ENCODE assay signal across 17 cellular contexts in genomic region chr5:14816374-14816998, GRCh38. TPM values are rescaled to one million over a fixed set of nuclear protein-coding genes. Genes with fewer than 3 reads are reported as not detected.
DNase-seq lines count a peak whose midpoint lies in the region; ATAC-seq, FAIRE-seq and TF ChIP-seq lines count a peak whose summit lies in the region.
"Had no signal": no experiment of that assay in that cellular context is flagged by ENCODE, and none has a peak within 500 bp of the region (broad histone marks: within the 10 kb centered on the region; RNA-seq: fewer than 3 reads in every experiment).

No MANE protein-coding gene starts in this region.

- no peak for DNase-seq in CD4-positive, CD25-positive, alpha-beta regulatory T cell
- DNase-seq in HTR-8/SVneo (ENCODE audit: insufficient read length, low spot score) (peak; percentile 49), cerebellar cortex (ENCODE audit: low spot score) (peak; percentile 84), omental fat pad (ENCODE audit: low spot score) (no peak), H9 (no peak), retina (no peak), activated gamma-delta T cell treated with Interleukin-2 at 50 U/mL for 16 hours (no peak)
- no peak for DNase-seq in effector CD4-positive, alpha-beta T cell
- DNase-seq: activated T-cell treated with anti-CD3 and anti-CD28 coated beads, Interleukin-2, amount 50 U/mL, for 1 hour; CD4-positive, alpha-beta memory T cell; endodermal cell; naive thymus-derived CD8-positive, alpha-beta T cell; NCI-H510A treated with DMSO at 0.1 percent for 48 hours; stimulated activated naive CD4-positive, alpha-beta T cell had no signal

- no peak for TF ChIP-seq CTCF in omental fat pad (IDR thresholded peaks at IDR 0.05)
- TF ChIP-seq CTCF in H9 (conservative IDR thresholded peaks at IDR 0.05), result no peak

- H3K23ac ChIP-seq in H9 (ENCODE audit: insufficient read length, low read depth, low read length), result no peak overlapping the region

- H4K8ac ChIP-seq in H9 (replicated peaks; ENCODE audit: insufficient read length, low read depth, low read length), result no peak overlapping the region

- no peak overlapping the region for H2AK5ac ChIP-seq in H9 (ENCODE audit: insufficient read length, low read length)

- no peak overlapping the region for H3K56ac ChIP-seq in H9 (ENCODE audit: insufficient read length, low read depth, low read length)

- H3K14ac ChIP-seq in H9 (ENCODE audit: insufficient read depth, low read length), result no peak overlapping the region

- no peak overlapping the region for H3K9ac ChIP-seq in H9 (ENCODE audit: extremely low read depth, insufficient read length, low read length)

- H4K5ac ChIP-seq in H9 (ENCODE audit: insufficient read length, low read depth, low read length), result no peak overlapping the region

- FAIRE-seq in HTR-8/SVneo (lab: Jason Lieb, UNC), result no peak

- peaks cover 4% of the 10 kb centered on the region for H3K36me3 ChIP-seq in CD4-positive, CD25-positive, alpha-beta regulatory T cell (ENCODE audit: control insufficient read depth, insufficient read depth, low read length)
- H3K36me3 ChIP-seq: right atrium auricular region had no signal

- H3K4me3 ChIP-seq in CD4-positive, CD25-positive, alpha-beta regulatory T cell (ENCODE audit: low read depth, low read length), result no peak overlapping the region
- H3K4me3 ChIP-seq: body of pancreas, right atrium auricular region had no signal

- H2BK20ac ChIP-seq in H9 (ENCODE audit: low read depth, low read length, poor library complexity, severe bottlenecking), result no peak overlapping the region

- peaks cover 0 to 2% (median 0%) of the 10 kb centered on the region in 7 donors for H3K9me3 Mint-ChIP-seq in CD4-positive, CD25-positive, alpha-beta regulatory T cell
- no peaks in the 10 kb centered on the region for H3K9me3 Mint-ChIP-seq in H9
- H3K9me3 Mint-ChIP-seq: CD4-positive, alpha-beta memory T cell; endodermal cell; naive thymus-derived CD8-positive, alpha-beta T cell had no signal

- no peak overlapping the region for H3K4ac ChIP-seq in H9 (ENCODE audit: low read depth, low read length)

- peak overlapping the region in 1 of 4 donors; percentile 10 for H3K4me3 Mint-ChIP-seq in CD4-positive, CD25-positive, alpha-beta regulatory T cell
- H3K4me3 Mint-ChIP-seq in H9, result no peak overlapping the region
- H3K4me3 Mint-ChIP-seq: CD4-positive, alpha-beta memory T cell; endodermal cell had no signal

- no peak overlapping the region for H2BK15ac ChIP-seq in H9 (ENCODE audit: low read depth, low read length)

- no peak overlapping the region for H3K4me2 ChIP-seq in H9 (ENCODE audit: insufficient read depth, insufficient read length, low read length)

- H2BK5ac ChIP-seq in H9 (ENCODE audit: insufficient read length, low read length), result no peak overlapping the region

- peaks cover 24% of the 10 kb centered on the region for H3K36me3 Mint-ChIP-seq in CD4-positive, CD25-positive, alpha-beta regulatory T cell
- H3K36me3 Mint-ChIP-seq in H9 (ENCODE audit: insufficient read depth in 1 of 3, low read depth in 3 of 3), result no peaks in the 10 kb centered on the region

- peaks cover 50 to 91% (median 70%) of the 10 kb centered on the region in 4 donors for H3K4me1 Mint-ChIP-seq in CD4-positive, CD25-positive, alpha-beta regulatory T cell
- H3K4me1 Mint-ChIP-seq in H9, result peaks cover 2 to 3% of the 10 kb centered on the region in 2 experiments; a peak in 2 of 4 replicates

- no peak overlapping the region for H3T11ph ChIP-seq in H9 (ENCODE audit: low read length)

- no peak overlapping the region for H2BK12ac ChIP-seq in H9 (ENCODE audit: insufficient read length, low read depth, low read length)

- ATAC-seq in CD4-positive, CD25-positive, alpha-beta regulatory T cell (ENCODE audit: low read depth in 2 of 2), result no peak
- peak; percentile 11 for ATAC-seq in omental fat pad (ENCODE audit: low FRiP score)
- ATAC-seq: body of pancreas; naive thymus-derived CD8-positive, alpha-beta T cell; Panc1 had no signal

- no peak overlapping the region for H3K27ac ChIP-seq in CD4-positive, CD25-positive, alpha-beta regulatory T cell (ENCODE audit: insufficient read depth, low read length, poor library complexity, severe bottlenecking)
- no peak overlapping the region for H3K27ac ChIP-seq in H9 (ENCODE audit: insufficient read length, low read depth, low read length)
- H3K27ac ChIP-seq: body of pancreas had no signal

- H4K91ac ChIP-seq in H9 (ENCODE audit: insufficient read length, low read depth, low read length), result no peak overlapping the region

- H2BK120ac ChIP-seq in H9 (ENCODE audit: low read depth, low read length, poor library complexity, severe bottlenecking), result no peak overlapping the region

- no peaks in the 10 kb centered on the region for H3K27me3 ChIP-seq in CD4-positive, CD25-positive, alpha-beta regulatory T cell (ENCODE audit: control insufficient read depth, insufficient read depth, low read length)
- no peaks in the 10 kb centered on the region for H3K27me3 ChIP-seq in H9 (ENCODE audit: insufficient read depth, low read length)
- H3K27me3 ChIP-seq: body of pancreas, right atrium auricular region had no signal

- H2AFZ ChIP-seq in H9 (ENCODE audit: low read length), result no peak overlapping the region

- no peak overlapping the region for H3K18ac ChIP-seq in H9 (ENCODE audit: insufficient read length, low read depth, low read length)

- H3K4me1 ChIP-seq in CD4-positive, CD25-positive, alpha-beta regulatory T cell (ENCODE audit: control insufficient read depth, insufficient read depth, low read length, poor library complexity, severe bottlenecking), result peaks cover 36% of the 10 kb centered on the region
- no peaks in the 10 kb centered on the region for H3K4me1 ChIP-seq in H9 (ENCODE audit: insufficient read depth, low read length)
- H3K4me1 ChIP-seq: body of pancreas had no signal

- no peaks in the 10 kb centered on the region for H3K9me3 ChIP-seq in CD4-positive, CD25-positive, alpha-beta regulatory T cell (ENCODE audit: control insufficient read depth in 2 of 2, low read length in 2 of 2)
- no peaks in the 10 kb centered on the region for H3K9me3 ChIP-seq in H9 (ENCODE audit: control insufficient read depth, low read depth, low read length)
- H3K9me3 ChIP-seq: body of pancreas, right atrium auricular region had no signal

- no peaks in the 10 kb centered on the region for H4K20me1 ChIP-seq in H9 (ENCODE audit: control insufficient read depth, insufficient read depth, insufficient read length)

- no peaks in the 10 kb centered on the region for H3K27me3 Mint-ChIP-seq in CD4-positive, CD25-positive, alpha-beta regulatory T cell
- no peaks in the 10 kb centered on the region for H3K27me3 Mint-ChIP-seq in H9 (ENCODE audit: low read depth)
- H3K27me3 Mint-ChIP-seq: CD4-positive, alpha-beta memory T cell; naive thymus-derived CD8-positive, alpha-beta T cell had no signal

- no peaks in the 10 kb centered on the region for H3K23me2 ChIP-seq in H9 (ENCODE audit: insufficient read length, low read depth, low read length, poor library complexity, severe bottlenecking)

- peak overlapping the region; percentile 23 to 85 (median 52) for H3K27ac Mint-ChIP-seq in CD4-positive, CD25-positive, alpha-beta regulatory T cell
- no peak overlapping the region for H3K27ac Mint-ChIP-seq in H9
- H3K27ac Mint-ChIP-seq: endodermal cell had no signal

- no peaks in the 10 kb centered on the region for H3K79me1 ChIP-seq in H9 (ENCODE audit: insufficient read depth, low read depth, low read length, poor library complexity, severe bottlenecking)

- WGBS in H9 (ENCODE audit: extremely low coverage, insufficient read length, low lambda C conversion rate), result no CpG with 5 or more reads among the region's 11 CpGs

- H3K79me2 ChIP-seq in H9 (ENCODE audit: insufficient read depth, low read length), result no peaks in the 10 kb centered on the region

RNA-seq across cellular contexts. Expression of gene ANKH, which starts 55.1 kb away (rescaled TPM):
- total RNA-seq in CD4-positive, CD25-positive, alpha-beta regulatory T cell, result 177 TPM
- 10 to 100 TPM; 56.6 to 63.5 (median 63.0) TPM for polyA plus RNA-seq in CD4-positive, CD25-positive, alpha-beta regulatory T cell
- total RNA-seq in omental fat pad, result 10 to 100 TPM; 37.4 to 74.3 (median 39.2) TPM
- 9.6 and 10.2 TPM in 2 replicates for total RNA-seq in H9 (2021)

Comparison
In these comparisons a context has a peak if more than half of its experiments do, and no peak if none do; other contexts are left out.
1. DNase-seq: peak in HTR-8/SVneo (single experiment) and cerebellar cortex (single experiment); none in CD4-positive, CD25-positive, alpha-beta regulatory T cell (0 of 3), omental fat pad (single experiment), H9 (single experiment), retina (single experiment), effector CD4-positive, alpha-beta T cell (single experiment) and activated gamma-delta T cell treated with Interleukin-2 at 50 U/mL for 16 hours (single experiment).
2. H3K27ac Mint-ChIP-seq: peak in CD4-positive, CD25-positive, alpha-beta regulatory T cell (3 of 3); none in H9 (0 of 3).